ENCODE assay signal across 13 cellular contexts in genomic region chrX:119760026-119760902, GRCh38. TPM values are rescaled to one million over a fixed set of nuclear protein-coding genes. Genes with fewer than 3 reads are reported as not detected.
DNase-seq lines count a peak whose midpoint lies in the region; ATAC-seq and TF ChIP-seq lines count a peak whose summit lies in the region.
"Had no signal": no experiment of that assay in that cellular context is flagged by ENCODE, and none has a peak within 500 bp of the region (broad histone marks: within the 10 kb centered on the region; RNA-seq: fewer than 3 reads in every experiment).

No MANE protein-coding gene starts in this region.

- POLR2A ChIA-PET in SK-N-SH (lab: Yijun Ruan, JAX): interaction anchor here (0.9 kb wide), 1 partner anchor 31 kb away, joined by 3 read pairs; no protein-coding TSS in a partner anchor
- POLR2A ChIA-PET in activated B cell treated with CpG ODN at 0.5 μM for 24 hours (lab: Charles Lee): interaction anchor here (0.6 to 5.7 kb wide), 9 partner anchors 11 to 186 kb away, joined by 3 to 27 read pairs (median 10); partner anchors contain the start of genes RPL39, SEPTIN6 and UBE2A
- POLR2A ChIA-PET in RWPE1 (lab: Yijun Ruan, JAX; ENCODE audit: low non-redundant PET): interaction anchor here (0.6 kb wide), 1 partner anchor 119 kb away, joined by 3 read pairs; no protein-coding TSS in a partner anchor

- H4K20me1 ChIP-seq in SK-N-SH (ENCODE audit: insufficient read depth) (no peaks in the 10 kb centered on the region), H9 (ENCODE audit: control insufficient read depth, insufficient read depth, insufficient read length) (no peaks in the 10 kb centered on the region)

- peaks cover 64 to 67% of the 10 kb centered on the region in 2 experiments for H3K9me3 Mint-ChIP-seq in H9
- no peaks in the 10 kb centered on the region for H3K9me3 Mint-ChIP-seq in activated B cell treated with CpG ODN at 0.5 μM for 24 hours
- H3K9me3 Mint-ChIP-seq in osteocyte (ENCODE audit: unreplicated experiment): no peaks in the 10 kb centered on the region

- H2AFZ ChIP-seq in SK-N-SH (ENCODE audit: low read depth) (no peak overlapping the region), H9 (ENCODE audit: low read length) (no peak overlapping the region)

- no peak overlapping the region for H3K14ac ChIP-seq in H9 (ENCODE audit: insufficient read depth, low read length)

- peaks cover 2% of the 10 kb centered on the region for H3K23me2 ChIP-seq in H9 (ENCODE audit: insufficient read length, low read depth, low read length, poor library complexity, severe bottlenecking)

- H3K36me3 ChIP-seq in SK-N-SH (replicated peaks in 1 of 2; ENCODE audit: control insufficient read depth in 1 of 2, insufficient read depth in 2 of 2, low read length in 1 of 2): no peaks in the 10 kb centered on the region

- no peak overlapping the region for H2BK12ac ChIP-seq in H9 (ENCODE audit: insufficient read length, low read depth, low read length)

- TF ChIP-seq EP300 in SK-N-SH (IDR thresholded peaks at IDR 0.05; ENCODE audit: borderline replicate concordance in 1 of 2, low read depth in 1 of 2, low read length in 1 of 2): no peak

- no peak overlapping the region for H3K23ac ChIP-seq in H9 (ENCODE audit: insufficient read length, low read depth, low read length)

- H4K91ac ChIP-seq in H9 (ENCODE audit: insufficient read length, low read depth, low read length): no peak overlapping the region

- no peak overlapping the region for H4K5ac ChIP-seq in H9 (ENCODE audit: insufficient read length, low read depth, low read length)

- H3K36me3 Mint-ChIP-seq in H9 (ENCODE audit: insufficient read depth in 1 of 3, low read depth in 3 of 3): no peaks in the 10 kb centered on the region; a peak in 3 of 7 replicates
- H3K36me3 Mint-ChIP-seq in activated B cell treated with CpG ODN at 0.5 μM for 24 hours (ENCODE audit: low read depth): no peaks in the 10 kb centered on the region
- H3K36me3 Mint-ChIP-seq in osteocyte (ENCODE audit: unreplicated experiment): no peaks in the 10 kb centered on the region

- peak; percentile 5 for DNase-seq in SK-N-SH
- no peak for DNase-seq in H9
- DNase-seq in activated B cell treated with CpG ODN at 0.5 μM for 24 hours: no peak
- DNase-seq in osteocyte (ENCODE audit: extremely low spot score, unreplicated experiment): no peak
- no peak for DNase-seq in putamen (ENCODE audit: low spot score)
- no peak for DNase-seq in SW480 (ENCODE audit: low spot score)
- no peak for DNase-seq in RWPE1 (ENCODE audit: low spot score)
- DNase-seq: activated effector memory CD4-positive, alpha-beta T cell treated with anti-CD3 and anti-CD28 coated beads, Interleukin-2, amount 50 U/mL, for 16 hours; cerebellar nuclear complex; RPMI8226; stimulated activated CD8-positive, alpha-beta memory T cell treated with anti-CD3 and anti-CD28 coated beads, Interleukin-4, amount 100 ng/mL, for 48 hours had no signal

- H3K4me3 Mint-ChIP-seq in H9 (peak overlapping the region; percentile 46 to 78; a peak in 3 of 5 replicates), activated B cell treated with CpG ODN at 0.5 μM for 24 hours (peak overlapping the region; percentile 82), osteocyte (ENCODE audit: unreplicated experiment) (peak overlapping the region; percentile 22)

- no peak overlapping the region for H2BK20ac ChIP-seq in H9 (ENCODE audit: low read depth, low read length, poor library complexity, severe bottlenecking)

- no peak overlapping the region for H3K18ac ChIP-seq in H9 (ENCODE audit: insufficient read length, low read depth, low read length)

- H2BK120ac ChIP-seq in H9 (ENCODE audit: low read depth, low read length, poor library complexity, severe bottlenecking): no peak overlapping the region

- H3K9me3 ChIP-seq in SK-N-SH (no peaks in the 10 kb centered on the region), H9 (ENCODE audit: control insufficient read depth, low read depth, low read length) (peaks cover 24% of the 10 kb centered on the region)

- H3K56ac ChIP-seq in H9 (ENCODE audit: insufficient read length, low read depth, low read length): no peak overlapping the region

- H3K9ac ChIP-seq in SK-N-SH (no peak overlapping the region), H9 (ENCODE audit: extremely low read depth, insufficient read length, low read length) (no peak overlapping the region)

- WGBS in SK-N-SH (ENCODE audit: low lambda C conversion rate): 61% methylated on average over 19 of the region's 19 CpGs
- WGBS in H9 (ENCODE audit: extremely low coverage, insufficient read length, low lambda C conversion rate): no CpG with 5 or more reads among the region's 19 CpGs

- no peak overlapping the region for H2BK5ac ChIP-seq in H9 (ENCODE audit: insufficient read length, low read length)

- no peak overlapping the region for H2BK15ac ChIP-seq in H9 (ENCODE audit: low read depth, low read length)

- H4K8ac ChIP-seq in H9 (replicated peaks; ENCODE audit: insufficient read length, low read depth, low read length): no peak overlapping the region

- H3K4me1 Mint-ChIP-seq in H9 (peaks cover 29 to 36% of the 10 kb centered on the region in 2 experiments), activated B cell treated with CpG ODN at 0.5 μM for 24 hours (peaks cover 74% of the 10 kb centered on the region), osteocyte (ENCODE audit: unreplicated experiment) (peaks cover 28% of the 10 kb centered on the region)

- no peak overlapping the region for H3T11ph ChIP-seq in H9 (ENCODE audit: low read length)

- H3K79me1 ChIP-seq in H9 (ENCODE audit: insufficient read depth, low read depth, low read length, poor library complexity, severe bottlenecking): no peaks in the 10 kb centered on the region

- H3K27me3 Mint-ChIP-seq in H9 (ENCODE audit: low read depth): peaks cover 27% of the 10 kb centered on the region
- no peaks in the 10 kb centered on the region for H3K27me3 Mint-ChIP-seq in activated B cell treated with CpG ODN at 0.5 μM for 24 hours
- no peaks in the 10 kb centered on the region for H3K27me3 Mint-ChIP-seq in osteocyte (ENCODE audit: unreplicated experiment)

- intact Hi-C loops in activated B cell treated with CpG ODN at 0.5 μM for 24 hours (cut with micrococcal nuclease): loop anchor here (1.0 kb wide), 1 partner anchor 11 kb away; no protein-coding TSS in a partner anchor

- CTCF ChIA-PET in SK-N-SH (lab: Yijun Ruan, JAX) (interaction anchor here (1.4 to 3.6 kb wide), 3 partner anchors 25 to 244 kb away, joined by 3 to 15 read pairs (median 9); no protein-coding TSS in a partner anchor), activated B cell treated with CpG ODN at 0.5 μM for 24 hours (lab: Charles Lee) (interaction anchor here (1.0 kb wide), 1 partner anchor 10 kb away, joined by 4 read pairs; no protein-coding TSS in a partner anchor), RWPE1 (lab: Yijun Ruan, JAX) (interaction anchor here (0.6 to 1.0 kb wide), 2 partner anchors 244 to 375 kb away, joined by 3 to 9 read pairs; no protein-coding TSS in a partner anchor)

- peaks cover 7% of the 10 kb centered on the region for H3F3A ChIP-seq in SK-N-SH (replicated peaks; ENCODE audit: insufficient read depth)

- H3K27me3 ChIP-seq in SK-N-SH (ENCODE audit: insufficient read depth) (peaks cover 19% of the 10 kb centered on the region), H9 (ENCODE audit: insufficient read depth, low read length) (no peaks in the 10 kb centered on the region; the same call in 1 of the 2 replicates)

- H3K9me2 ChIP-seq in SK-N-SH: no peaks in the 10 kb centered on the region

- H2AK5ac ChIP-seq in H9 (ENCODE audit: insufficient read length, low read length): no peak overlapping the region

- no peak overlapping the region for H3K4me3 ChIP-seq in SK-N-SH (ENCODE audit: low read depth in 2 of 2, low read length in 1 of 2)

- H3K27ac ChIP-seq in SK-N-SH (ENCODE audit: low read depth in 2 of 2, low read length in 1 of 2) (no peak overlapping the region), H9 (ENCODE audit: insufficient read length, low read depth, low read length) (no peak overlapping the region), RWPE1 (no peak overlapping the region)
- H3K27ac ChIP-seq: 22Rv1 had no signal

- H3K27ac Mint-ChIP-seq in H9 (no peak overlapping the region), activated B cell treated with CpG ODN at 0.5 μM for 24 hours (peak overlapping the region; percentile 86), osteocyte (ENCODE audit: unreplicated experiment) (no peak overlapping the region)

- H3K4me1 ChIP-seq in SK-N-SH (ENCODE audit: control insufficient read depth in 1 of 2, insufficient read depth in 2 of 2, low read depth in 1 of 2, low read length in 1 of 2) (peaks cover 0 to 5% of the 10 kb centered on the region in 2 experiments; a peak in 1 of 4 replicates), H9 (ENCODE audit: insufficient read depth, low read length) (peaks cover 2% of the 10 kb centered on the region; the same call in 1 of the 2 replicates)

- H3K4me2 ChIP-seq in SK-N-SH (no peak overlapping the region), H9 (ENCODE audit: insufficient read depth, insufficient read length, low read length) (peak overlapping the region; percentile 10)

- ATAC-seq in SK-N-SH treated with all-trans-retinoic acid at 6 μM for 48 hours (no peak), activated B cell treated with CpG ODN at 0.5 μM for 24 hours (ENCODE audit: low read depth) (peak; percentile 22)

- TF ChIP-seq RAD21 in SK-N-SH (IDR thresholded peaks at IDR 0.05; ENCODE audit: low read length): no peak

- no peak overlapping the region for H3K4ac ChIP-seq in H9 (ENCODE audit: low read depth, low read length)

- TF ChIP-seq CTCF in SK-N-SH (IDR thresholded peaks at IDR 0.05): no peak
- TF ChIP-seq CTCF in H9 (conservative IDR thresholded peaks at IDR 0.05): no peak
- TF ChIP-seq CTCF in activated B cell treated with CpG ODN at 0.5 μM for 24 hours (IDR thresholded peaks at IDR 0.05): no peak
- no peak for TF ChIP-seq CTCF in osteocyte (IDR thresholded peaks at IDR 0.05)
- TF ChIP-seq CTCF in RWPE1 (conservative IDR thresholded peaks at IDR 0.05; ENCODE audit: low read depth): no peak

- H3K79me2 ChIP-seq in SK-N-SH (ENCODE audit: insufficient read depth): no peaks in the 10 kb centered on the region
- no peaks in the 10 kb centered on the region for H3K79me2 ChIP-seq in H9 (ENCODE audit: insufficient read depth, low read length)

TF ChIP-seq in SK-N-SH, 30 proteins besides CTCF, POLR2A, EP300 and RAD21 (continues in another document):
- no peak for TF ChIP-seq POLR2AphosphoS5 (IDR thresholded peaks at IDR 0.05; ENCODE audit: low read depth, low read length)

TF ChIP-seq in SK-N-SH treated with all-trans-retinoic acid at 6 μM for 48 hours, 23 proteins besides CTCF, POLR2A, EP300 and RAD21 (continues in another document):
- no peak for TF ChIP-seq TOX (CRISPR knock-in tag; IDR thresholded peaks at IDR 0.05; ENCODE audit: borderline replicate concordance)

RNA-seq across cellular contexts. Expression of gene SOWAHD, which starts 1.9 kb away (rescaled TPM):
- 0.20 and 0.32 TPM in 2 replicates for polyA plus RNA-seq in SK-N-SH (2012; rRNA removed)
- 0.13 and 0.18 TPM in 2 replicates for polyA plus RNA-seq in SK-N-SH (2012; cell fraction: cytosol; rRNA removed)
- 0.16 and 0.24 TPM in 2 replicates for polyA plus RNA-seq in SK-N-SH (2012; cell fraction: nucleus; rRNA removed)
- total RNA-seq in H9 (2021) (0.92 and 0.98 TPM in 2 replicates), activated B cell treated with CpG ODN at 0.5 μM for 24 hours (9.7 and 9.9 TPM in 2 replicates), osteocyte (1.1 and 1.5 TPM in 2 replicates)

RNA-seq across cellular contexts. Expression of gene RPL39, which starts 31.2 kb away (rescaled TPM):
- polyA plus RNA-seq in SK-N-SH (2012; rRNA removed): 4,443 and 5,368 TPM in 2 replicates
- polyA plus RNA-seq in SK-N-SH (2012; cell fraction: cytosol; rRNA removed): 7,639 and 8,806 TPM in 2 replicates
- polyA plus RNA-seq in SK-N-SH (2012; cell fraction: nucleus; rRNA removed): 475 and 761 TPM in 2 replicates
- total RNA-seq in H9 (2021) (2,033 and 2,054 TPM in 2 replicates), activated B cell treated with CpG ODN at 0.5 μM for 24 hours (3,684 and 4,270 TPM in 2 replicates), osteocyte (1,616 and 1,617 TPM in 2 replicates)

Comparison
In these comparisons a context has a peak if more than half of its experiments do, and no peak if none do; other contexts are left out.
1. H3K4me3 Mint-ChIP-seq: peak in every context shown above with its lines; median percentile 82 in activated B cell treated with CpG ODN at 0.5 μM for 24 hours; 62 in H9; 22 in osteocyte.